In genomic region chr15:34976743-34977142, GRCh38 we compare ENCODE assay signal across 22 cellular contexts.
"Had no signal": no experiment of that assay in that cellular context is flagged by ENCODE, and none has a peak within 500 bp of the region (broad histone marks: within the 10 kb centered on the region; RNA-seq: fewer than 3 reads in every experiment).

No MANE protein-coding gene starts in this region.

- H3K4me1 Mint-ChIP-seq: central memory CD8-positive, alpha-beta T cell; nephron had no signal

- ATAC-seq: activated naive CD4-positive, alpha-beta T cell treated with anti-CD3 and anti-CD28 coated beads, Interleukin-2, amount 50 U/mL, for 72 hours; activated T-helper 17 cell treated with anti-CD3 and anti-CD28 coated beads, Interleukin-2, amount 50 U/mL, for 72 hours; gastroesophageal sphincter; pancreas; right cardiac atrium; stimulated activated naive CD8-positive, alpha-beta T cell treated with anti-CD3 and anti-CD28 coated beads, Interleukin-15, amount 100 ng/mL, for 72 hours had no signal

- DNase-seq: activated CD4-positive, alpha-beta memory T cell treated with anti-CD3 and anti-CD28 coated beads, Interleukin-2, amount 10 ng/mL, durations not matched to agents 7 days and 5 days; activated CD4-positive, alpha-beta T cell treated with anti-CD3 and anti-CD28 coated beads for 4 hours; activated CD4-positive, CD25-positive, alpha-beta regulatory T cell; colonic mucosa; head of caudate nucleus; hypothalamus; left ventricle myocardium inferior; pancreas; right cardiac atrium; stimulated activated CD4-positive, alpha-beta T cell treated with anti-CD3 and anti-CD28 coated beads, Interleukin-4, amount 100 ng/mL, for 4 hours; stimulated activated naive CD8-positive, alpha-beta T cell treated with anti-CD3 and anti-CD28 coated beads, Interleukin-15, amount 100 ng/mL, for 72 hours; T-helper 1 cell; T-helper 9 cell; transverse colon had no signal

- H3K27ac ChIP-seq: ascending aorta, colonic mucosa, epithelial cell of prostate, gastroesophageal sphincter, left ventricle myocardium inferior, pancreas, suprapubic skin, transverse colon had no signal

- H3K4me3 ChIP-seq: ascending aorta, colonic mucosa, gastroesophageal sphincter, left ventricle myocardium inferior, pancreas, suprapubic skin, transverse colon had no signal

- H3K4me3 Mint-ChIP-seq: activated CD4-positive, alpha-beta memory T cell treated with anti-CD3 and anti-CD28 coated beads, Interleukin-2, amount 10 ng/mL, durations not matched to agents 7 days and 5 days; activated T-helper 17 cell treated with anti-CD3 and anti-CD28 coated beads, Interleukin-2, amount 50 U/mL, for 72 hours; central memory CD8-positive, alpha-beta T cell; nephron; stimulated activated naive CD8-positive, alpha-beta T cell treated with anti-CD3 and anti-CD28 coated beads, Interleukin-15, amount 100 ng/mL, for 72 hours had no signal

- H3K27ac Mint-ChIP-seq: activated CD4-positive, alpha-beta memory T cell treated with anti-CD3 and anti-CD28 coated beads, Interleukin-2, amount 10 ng/mL, durations not matched to agents 7 days and 5 days; activated naive CD4-positive, alpha-beta T cell treated with anti-CD3 and anti-CD28 coated beads, Interleukin-2, amount 50 U/mL, for 72 hours; activated T-helper 17 cell treated with anti-CD3 and anti-CD28 coated beads, Interleukin-2, amount 50 U/mL, for 72 hours; nephron had no signal

- H3K9me3 Mint-ChIP-seq: activated CD4-positive, alpha-beta memory T cell treated with anti-CD3 and anti-CD28 coated beads, Interleukin-2, amount 10 ng/mL, durations not matched to agents 7 days and 5 days; activated naive CD4-positive, alpha-beta T cell treated with anti-CD3 and anti-CD28 coated beads, Interleukin-2, amount 50 U/mL, for 72 hours; activated T-helper 17 cell treated with anti-CD3 and anti-CD28 coated beads, Interleukin-2, amount 50 U/mL, for 72 hours; central memory CD8-positive, alpha-beta T cell; nephron; stimulated activated naive CD8-positive, alpha-beta T cell treated with anti-CD3 and anti-CD28 coated beads, Interleukin-15, amount 100 ng/mL, for 72 hours had no signal

- H3K27me3 Mint-ChIP-seq: activated CD4-positive, alpha-beta memory T cell treated with anti-CD3 and anti-CD28 coated beads, Interleukin-2, amount 10 ng/mL, durations not matched to agents 7 days and 5 days; activated T-helper 17 cell treated with anti-CD3 and anti-CD28 coated beads, Interleukin-2, amount 50 U/mL, for 72 hours; central memory CD8-positive, alpha-beta T cell; stimulated activated naive CD8-positive, alpha-beta T cell treated with anti-CD3 and anti-CD28 coated beads, Interleukin-15, amount 100 ng/mL, for 72 hours had no signal
